ENCODE assay signal across 1 cellular context in the genomic region with DNA sequence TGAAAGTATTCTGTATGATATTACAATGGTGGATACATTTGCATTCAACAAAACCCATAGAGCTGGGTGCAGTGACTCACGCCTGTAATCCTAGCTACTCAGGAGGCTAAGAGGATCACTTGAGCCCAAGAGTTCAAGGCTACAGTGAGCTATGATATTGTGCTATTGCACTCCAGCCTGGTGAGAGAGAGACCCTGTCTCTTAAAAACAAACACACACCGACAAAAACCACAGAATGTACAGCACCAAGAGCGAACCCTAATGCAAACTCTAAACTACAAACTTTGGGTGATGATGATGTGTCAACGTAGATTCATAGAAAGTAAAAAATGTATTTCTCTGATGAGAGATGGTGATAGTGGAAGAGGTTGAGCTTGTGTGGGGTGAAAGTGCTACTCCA.
TF ChIP-seq lines count a peak whose summit lies in the region.

No MANE protein-coding gene starts in this region.

TF ChIP-seq in HepG2, 621 proteins besides CTCF, POLR2A, EP300 and RAD21 (continued from another document and continues in another):
- TF ChIP-seq POGK (CRISPR knock-in tag; conservative IDR thresholded peaks at IDR 0.05), result no peak
- TF ChIP-seq FOXP4 (CRISPR knock-in tag; IDR thresholded peaks at IDR 0.05), result peak; percentile 45; the same call in 1 of the 2 replicates
- TF ChIP-seq ZMAT3 (CRISPR knock-in tag; conservative IDR thresholded peaks at IDR 0.05), result no peak
- 0 out of 2 replicates have a peak, but pooled peaks have one; percentile 31 for TF ChIP-seq ZBTB7B (CRISPR knock-in tag; IDR thresholded peaks at IDR 0.05)
- TF ChIP-seq NFE2L1 (CRISPR knock-in tag; IDR thresholded peaks at IDR 0.05; ENCODE audit: borderline replicate concordance), result no peak
- no peak for TF ChIP-seq RERE (CRISPR knock-in tag; IDR thresholded peaks at IDR 0.05; ENCODE audit: low read depth)
- TF ChIP-seq TBX2 (CRISPR knock-in tag; IDR thresholded peaks at IDR 0.05; ENCODE audit: borderline replicate concordance), result peak; percentile 20; the same call in 1 of the 2 replicates
- TF ChIP-seq IKZF5 (CRISPR knock-in tag; IDR thresholded peaks at IDR 0.05), result peak; percentile 48; the same call in 1 of the 2 replicates
- TF ChIP-seq FOXP1 (IDR thresholded peaks at IDR 0.05), result no peak
- peak; percentile 45; the same call in 1 of the 2 replicates for TF ChIP-seq FOXP1 (CRISPR knock-in tag; IDR thresholded peaks at IDR 0.05)
- no peak for TF ChIP-seq AHR (CRISPR knock-in tag; IDR thresholded peaks at IDR 0.05)
- TF ChIP-seq ZNF230 (CRISPR knock-in tag; IDR thresholded peaks at IDR 0.05), result no peak
- no peak for TF ChIP-seq ZNF513 (CRISPR knock-in tag; conservative IDR thresholded peaks at IDR 0.05)
- TF ChIP-seq ZNF329 (CRISPR knock-in tag; IDR thresholded peaks at IDR 0.05; ENCODE audit: low read depth), result no peak
- no peak for TF ChIP-seq ZNF7 (CRISPR knock-in tag; IDR thresholded peaks at IDR 0.05)
- no peak for TF ChIP-seq SATB2 (CRISPR knock-in tag; IDR thresholded peaks at IDR 0.05)
- TF ChIP-seq HBP1 (CRISPR knock-in tag; IDR thresholded peaks at IDR 0.05; ENCODE audit: low read depth), result no peak
- no peak for TF ChIP-seq ZNF569 (CRISPR knock-in tag; IDR thresholded peaks at IDR 0.05; ENCODE audit: borderline replicate concordance)
- no peak for TF ChIP-seq ATF7-NPFF (CRISPR knock-in tag; IDR thresholded peaks at IDR 0.05; ENCODE audit: low read depth)
- no peak for TF ChIP-seq ZNF3 (CRISPR knock-in tag; IDR thresholded peaks at IDR 0.05)
- peak; percentile 32; the same call in 1 of the 2 replicates for TF ChIP-seq THAP11 (CRISPR knock-in tag; IDR thresholded peaks at IDR 0.05)
- TF ChIP-seq MAFF (IDR thresholded peaks at IDR 0.05; ENCODE audit: low read depth, low read length), result no peak
- no peak for TF ChIP-seq NFATC3 (CRISPR knock-in tag; IDR thresholded peaks at IDR 0.05)
- no peak for TF ChIP-seq ZNF660 (CRISPR knock-in tag; IDR thresholded peaks at IDR 0.05; ENCODE audit: borderline replicate concordance, low read depth)
- TF ChIP-seq ZFP90 (CRISPR knock-in tag; IDR thresholded peaks at IDR 0.05; ENCODE audit: borderline replicate concordance), result no peak
- no peak for TF ChIP-seq TBL1XR1 (IDR thresholded peaks at IDR 0.05; ENCODE audit: borderline replicate concordance, low read length, partially characterized antibody)
- TF ChIP-seq, protein P1, sequence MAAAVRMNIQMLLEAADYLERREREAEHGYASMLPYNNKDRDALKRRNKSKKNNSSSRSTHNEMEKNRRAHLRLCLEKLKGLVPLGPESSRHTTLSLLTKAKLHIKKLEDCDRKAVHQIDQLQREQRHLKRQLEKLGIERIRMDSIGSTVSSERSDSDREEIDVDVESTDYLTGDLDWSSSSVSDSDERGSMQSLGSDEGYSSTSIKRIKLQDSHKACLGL (CRISPR knock-in tag; IDR thresholded peaks at IDR 0.05), result no peak
- no peak for TF ChIP-seq ZFYVE20 (CRISPR knock-in tag; IDR thresholded peaks at IDR 0.05; ENCODE audit: borderline replicate concordance, low read depth)
- TF ChIP-seq IKZF4 (CRISPR knock-in tag; IDR thresholded peaks at IDR 0.05; ENCODE audit: borderline replicate concordance, low read depth, not compliant biosample characterization), result no peak
- no peak for TF ChIP-seq CERS6 (CRISPR knock-in tag; IDR thresholded peaks at IDR 0.05)
- no peak for TF ChIP-seq ZNF235 (CRISPR knock-in tag; IDR thresholded peaks at IDR 0.05; ENCODE audit: borderline replicate concordance)
- no peak; the same call in 1 of the 2 replicates for TF ChIP-seq PPARG (CRISPR knock-in tag; conservative IDR thresholded peaks at IDR 0.05)
- TF ChIP-seq BCL6 (CRISPR knock-in tag; IDR thresholded peaks at IDR 0.05), result peak; percentile 97
- peak; percentile 72; the same call in 1 of the 2 replicates for TF ChIP-seq ZNF644 (CRISPR knock-in tag; IDR thresholded peaks at IDR 0.05; ENCODE audit: low read depth)
- no peak for TF ChIP-seq GPN1 (CRISPR knock-in tag; IDR thresholded peaks at IDR 0.05; ENCODE audit: borderline replicate concordance)
- TF ChIP-seq ZNF224 (CRISPR knock-in tag; IDR thresholded peaks at IDR 0.05), result no peak
- TF ChIP-seq TGIF2 (CRISPR knock-in tag; IDR thresholded peaks at IDR 0.05), result no peak
- no peak for TF ChIP-seq KLF6 (CRISPR knock-in tag; IDR thresholded peaks at IDR 0.05)
- no peak for TF ChIP-seq ZNF781 (CRISPR knock-in tag; IDR thresholded peaks at IDR 0.05; ENCODE audit: borderline replicate concordance, not compliant biosample characterization)
- no peak for TF ChIP-seq ZNF749 (CRISPR knock-in tag; IDR thresholded peaks at IDR 0.05; ENCODE audit: borderline replicate concordance)
- TF ChIP-seq SOX5 (CRISPR knock-in tag; IDR thresholded peaks at IDR 0.05; ENCODE audit: borderline replicate concordance), result peak; percentile 56; the same call in 1 of the 2 replicates
- TF ChIP-seq SNAPC5 (CRISPR knock-in tag; IDR thresholded peaks at IDR 0.05; ENCODE audit: borderline replicate concordance), result no peak
- TF ChIP-seq, protein P2, sequence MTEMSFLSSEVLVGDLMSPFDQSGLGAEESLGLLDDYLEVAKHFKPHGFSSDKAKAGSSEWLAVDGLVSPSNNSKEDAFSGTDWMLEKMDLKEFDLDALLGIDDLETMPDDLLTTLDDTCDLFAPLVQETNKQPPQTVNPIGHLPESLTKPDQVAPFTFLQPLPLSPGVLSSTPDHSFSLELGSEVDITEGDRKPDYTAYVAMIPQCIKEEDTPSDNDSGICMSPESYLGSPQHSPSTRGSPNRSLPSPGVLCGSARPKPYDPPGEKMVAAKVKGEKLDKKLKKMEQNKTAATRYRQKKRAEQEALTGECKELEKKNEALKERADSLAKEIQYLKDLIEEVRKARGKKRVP (CRISPR knock-in tag; IDR thresholded peaks at IDR 0.05), result 0 out of 4 replicates have a peak, but pooled peaks of 1 of the 2 experiments have one; percentile 39
- TF ChIP-seq, protein P3, sequence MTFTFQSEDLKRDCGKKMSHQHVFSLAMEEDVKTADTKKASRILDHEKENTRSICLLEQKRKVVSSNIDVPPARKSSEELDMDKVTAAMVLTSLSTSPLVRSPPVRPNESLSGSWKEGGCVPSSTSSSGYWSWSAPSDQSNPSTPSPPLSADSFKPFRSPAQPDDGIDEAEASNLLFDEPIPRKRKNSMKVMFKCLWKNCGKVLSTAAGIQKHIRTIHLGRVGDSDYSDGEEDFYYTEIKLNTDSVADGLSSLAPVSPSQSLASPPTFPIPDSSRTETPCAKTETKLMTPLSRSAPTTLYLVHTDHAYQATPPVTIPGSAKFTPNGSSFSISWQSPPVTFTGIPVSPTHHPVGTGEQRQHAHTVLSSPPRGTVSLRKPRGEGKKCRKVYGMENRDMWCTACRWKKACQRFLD (CRISPR knock-in tag; IDR thresholded peaks at IDR 0.05; ENCODE audit: borderline replicate concordance), result no peak
- TF ChIP-seq, protein P4, sequence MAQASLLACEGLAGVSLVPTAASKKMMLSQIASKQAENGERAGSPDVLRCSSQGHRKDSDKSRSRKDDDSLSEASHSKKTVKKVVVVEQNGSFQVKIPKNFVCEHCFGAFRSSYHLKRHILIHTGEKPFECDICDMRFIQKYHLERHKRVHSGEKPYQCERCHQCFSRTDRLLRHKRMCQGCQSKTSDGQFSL (CRISPR knock-in tag; IDR thresholded peaks at IDR 0.05), result no peak
- TF ChIP-seq AKAP8 (CRISPR knock-in tag; IDR thresholded peaks at IDR 0.05), result no peak
